ENCODE assay signal across 8 cellular contexts in the genomic region with DNA sequence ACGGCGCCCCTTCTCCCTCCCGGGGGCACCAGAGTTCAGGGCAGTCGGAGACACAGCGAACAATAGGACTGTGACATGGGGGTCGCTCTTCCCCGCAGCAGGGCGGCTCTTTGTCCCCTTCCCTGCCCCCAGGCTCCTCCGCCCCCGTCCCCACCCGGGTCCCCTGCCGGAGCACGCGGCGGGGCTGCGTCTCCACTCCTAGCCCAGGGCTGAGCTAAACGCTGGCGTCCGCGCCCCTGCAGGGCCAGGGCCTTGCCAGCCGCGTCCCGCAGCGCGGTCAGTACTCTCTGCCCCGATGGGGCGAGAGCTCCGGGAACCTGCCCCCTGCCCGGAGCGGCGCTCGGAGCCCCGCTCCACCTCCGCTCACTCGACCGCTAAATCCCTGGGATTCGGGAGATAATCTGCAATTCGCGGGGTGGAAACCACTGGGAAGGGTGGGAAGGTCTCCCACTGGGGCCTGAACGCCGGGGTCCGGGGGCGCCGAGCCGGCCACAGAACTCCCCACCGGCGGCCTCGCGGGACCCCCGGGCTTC. TPM values are rescaled to one million over a fixed set of nuclear protein-coding genes. Genes with fewer than 3 reads are reported as not detected.
A peak's percentile ranks its signal among the peaks of the same experiment; 100 is the strongest.
DNase-seq lines count a peak whose midpoint lies in the region; ATAC-seq and TF ChIP-seq lines count a peak whose summit lies in the region.

No MANE protein-coding gene starts in this region.

- no peak for TF ChIP-seq RAD21 in Ishikawa (IDR thresholded peaks at IDR 0.05; ENCODE audit: low read depth)

- intact Hi-C loops in activated T-helper 2 cell treated with anti-CD3 and anti-CD28 coated beads, Interferon-gamma antibody, Interleukin-2, Interleukin-4, amounts not matched to agents 10 μg/mL and 5 μg/mL and 100 μg/mL, durations not matched to agents 14 hours and 24 hours and 36 hours (cut with micrococcal nuclease) = loop anchor here (1.0 to 5.0 kb wide), 2 partner anchors 77 to 124 kb away; a partner anchor contains a TSS

- H3K9ac ChIP-seq in rectal smooth muscle tissue (ENCODE audit: low read length) = peak overlapping the region; percentile 37

- TF ChIP-seq CTCF in cardiac muscle cell (IDR thresholded peaks at IDR 0.05; ENCODE audit: low read depth, low read length) = no peak

- peak; percentile 17 for DNase-seq in COLO829 (ENCODE audit: low spot score)
- DNase-seq in activated T-helper 2 cell treated with anti-CD3 and anti-CD28 coated beads, Interferon-gamma antibody, Interleukin-2, Interleukin-4, amounts not matched to agents 10 μg/mL and 5 μg/mL and 100 μg/mL, durations not matched to agents 14 hours and 24 hours and 36 hours (ENCODE audit: low spot score) = no peak
- peak; percentile 43 to 78 for DNase-seq in cardiac muscle cell (ENCODE audit: low read depth in 1 of 2, low spot score in 1 of 2)

- ATAC-seq in GM21367 (IDR thresholded peaks at IDR 0.05; ENCODE audit: unreplicated experiment) (peak; percentile 8), HG02623 (IDR thresholded peaks at IDR 0.05; ENCODE audit: unreplicated experiment) (no peak), GM18870 (IDR thresholded peaks at IDR 0.05; ENCODE audit: unreplicated experiment) (no peak)

- peak overlapping the region; percentile 87 for H3K27ac Mint-ChIP-seq in activated T-helper 2 cell treated with anti-CD3 and anti-CD28 coated beads, Interferon-gamma antibody, Interleukin-2, Interleukin-4, amounts not matched to agents 10 μg/mL and 5 μg/mL and 100 μg/mL, durations not matched to agents 14 hours and 24 hours and 36 hours

- no peaks in the 10 kb centered on the region for H3K36me3 Mint-ChIP-seq in activated T-helper 2 cell treated with anti-CD3 and anti-CD28 coated beads, Interferon-gamma antibody, Interleukin-2, Interleukin-4, amounts not matched to agents 10 μg/mL and 5 μg/mL and 100 μg/mL, durations not matched to agents 14 hours and 24 hours and 36 hours (ENCODE audit: low read depth)

- H3K36me3 ChIP-seq in cardiac muscle cell (no peaks in the 10 kb centered on the region), rectal smooth muscle tissue (ENCODE audit: control insufficient read depth, insufficient read depth, low read length) (no peaks in the 10 kb centered on the region)

- H3K9me3 ChIP-seq in cardiac muscle cell (ENCODE audit: low read depth) = no peaks in the 10 kb centered on the region

- H3K27me3 ChIP-seq in cardiac muscle cell (no peaks in the 10 kb centered on the region), rectal smooth muscle tissue (ENCODE audit: control insufficient read depth, insufficient read depth, low read length) (no peaks in the 10 kb centered on the region)

- H3K4me3 ChIP-seq in cardiac muscle cell (peak overlapping the region; percentile 52), rectal smooth muscle tissue (ENCODE audit: low read length) (peak overlapping the region; percentile 76)

- peaks cover 6% of the 10 kb centered on the region for H3K27me3 Mint-ChIP-seq in activated T-helper 2 cell treated with anti-CD3 and anti-CD28 coated beads, Interferon-gamma antibody, Interleukin-2, Interleukin-4, amounts not matched to agents 10 μg/mL and 5 μg/mL and 100 μg/mL, durations not matched to agents 14 hours and 24 hours and 36 hours (ENCODE audit: low read depth)

- H3K9me3 Mint-ChIP-seq in activated T-helper 2 cell treated with anti-CD3 and anti-CD28 coated beads, Interferon-gamma antibody, Interleukin-2, Interleukin-4, amounts not matched to agents 10 μg/mL and 5 μg/mL and 100 μg/mL, durations not matched to agents 14 hours and 24 hours and 36 hours = no peaks in the 10 kb centered on the region

- H3K27ac ChIP-seq in cardiac muscle cell (peak overlapping the region; percentile 93), rectal smooth muscle tissue (ENCODE audit: low read depth, low read length) (peak overlapping the region; percentile 74)

- H3K4me1 Mint-ChIP-seq in activated T-helper 2 cell treated with anti-CD3 and anti-CD28 coated beads, Interferon-gamma antibody, Interleukin-2, Interleukin-4, amounts not matched to agents 10 μg/mL and 5 μg/mL and 100 μg/mL, durations not matched to agents 14 hours and 24 hours and 36 hours (ENCODE audit: low read depth) = peaks cover 18% of the 10 kb centered on the region

- peak overlapping the region; percentile 86 for H3K4me3 Mint-ChIP-seq in activated T-helper 2 cell treated with anti-CD3 and anti-CD28 coated beads, Interferon-gamma antibody, Interleukin-2, Interleukin-4, amounts not matched to agents 10 μg/mL and 5 μg/mL and 100 μg/mL, durations not matched to agents 14 hours and 24 hours and 36 hours (ENCODE audit: low read depth)

- peaks cover 30% of the 10 kb centered on the region for H3K4me1 ChIP-seq in cardiac muscle cell (ENCODE audit: low read depth)
- peaks cover 11% of the 10 kb centered on the region for H3K4me1 ChIP-seq in rectal smooth muscle tissue (ENCODE audit: control insufficient read depth, insufficient read depth, low read length)

- TF ChIP-seq EP300 in Ishikawa (IDR thresholded peaks at IDR 0.05; ENCODE audit: borderline replicate concordance) = no peak

TF ChIP-seq in Ishikawa, 13 proteins besides CTCF, POLR2A, EP300 and RAD21:
- TF ChIP-seq FOXM1 (IDR thresholded peaks at IDR 0.05; ENCODE audit: borderline replicate concordance, low read depth) = no peak
- TF ChIP-seq ZBTB7A (IDR thresholded peaks at IDR 0.05; ENCODE audit: low read depth) = peak; percentile 86
- TF ChIP-seq TEAD4 (IDR thresholded peaks at IDR 0.05) = no peak
- no peak for TF ChIP-seq CREB1 (IDR thresholded peaks at IDR 0.05; ENCODE audit: low read depth)
- no peak for TF ChIP-seq CEBPB (IDR thresholded peaks at IDR 0.05)
- 0 out of 2 replicates have a peak, but pooled peaks have one; percentile 11 for TF ChIP-seq TAF1 (IDR thresholded peaks at IDR 0.05; ENCODE audit: low read depth)
- TF ChIP-seq EGR1 (IDR thresholded peaks at IDR 0.05) = no peak
- TF ChIP-seq, protein P1, sequence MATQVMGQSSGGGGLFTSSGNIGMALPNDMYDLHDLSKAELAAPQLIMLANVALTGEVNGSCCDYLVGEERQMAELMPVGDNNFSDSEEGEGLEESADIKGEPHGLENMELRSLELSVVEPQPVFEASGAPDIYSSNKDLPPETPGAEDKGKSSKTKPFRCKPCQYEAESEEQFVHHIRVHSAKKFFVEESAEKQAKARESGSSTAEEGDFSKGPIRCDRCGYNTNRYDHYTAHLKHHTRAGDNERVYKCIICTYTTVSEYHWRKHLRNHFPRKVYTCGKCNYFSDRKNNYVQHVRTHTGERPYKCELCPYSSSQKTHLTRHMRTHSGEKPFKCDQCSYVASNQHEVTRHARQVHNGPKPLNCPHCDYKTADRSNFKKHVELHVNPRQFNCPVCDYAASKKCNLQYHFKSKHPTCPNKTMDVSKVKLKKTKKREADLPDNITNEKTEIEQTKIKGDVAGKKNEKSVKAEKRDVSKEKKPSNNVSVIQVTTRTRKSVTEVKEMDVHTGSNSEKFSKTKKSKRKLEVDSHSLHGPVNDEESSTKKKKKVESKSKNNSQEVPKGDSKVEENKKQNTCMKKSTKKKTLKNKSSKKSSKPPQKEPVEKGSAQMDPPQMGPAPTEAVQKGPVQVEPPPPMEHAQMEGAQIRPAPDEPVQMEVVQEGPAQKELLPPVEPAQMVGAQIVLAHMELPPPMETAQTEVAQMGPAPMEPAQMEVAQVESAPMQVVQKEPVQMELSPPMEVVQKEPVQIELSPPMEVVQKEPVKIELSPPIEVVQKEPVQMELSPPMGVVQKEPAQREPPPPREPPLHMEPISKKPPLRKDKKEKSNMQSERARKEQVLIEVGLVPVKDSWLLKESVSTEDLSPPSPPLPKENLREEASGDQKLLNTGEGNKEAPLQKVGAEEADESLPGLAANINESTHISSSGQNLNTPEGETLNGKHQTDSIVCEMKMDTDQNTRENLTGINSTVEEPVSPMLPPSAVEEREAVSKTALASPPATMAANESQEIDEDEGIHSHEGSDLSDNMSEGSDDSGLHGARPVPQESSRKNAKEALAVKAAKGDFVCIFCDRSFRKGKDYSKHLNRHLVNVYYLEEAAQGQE (IDR thresholded peaks at IDR 0.05; ENCODE audit: low read depth) = no peak
- TF ChIP-seq YY1 (IDR thresholded peaks at IDR 0.05; ENCODE audit: low read depth) = no peak
TF ChIP-seq in Ishikawa: peak in this region for 2.

RNA-seq across cellular contexts. Expression of a gene that starts 0.8 kb away (rescaled TPM):
- 7.1 and 7.3 TPM in 2 replicates for total RNA-seq in activated T-helper 2 cell treated with anti-CD3 and anti-CD28 coated beads, Interferon-gamma antibody, Interleukin-2, Interleukin-4, amounts not matched to agents 10 μg/mL and 5 μg/mL and 100 μg/mL, durations not matched to agents 14 hours and 24 hours and 36 hours
- total RNA-seq in cardiac muscle cell = 45.7 and 46.5 TPM in 2 replicates
- polyA plus RNA-seq in cardiac muscle cell = 38.2 and 39.6 TPM in 2 replicates

RNA-seq across cellular contexts. Expression of a gene that starts 40.1 kb away (rescaled TPM):
- total RNA-seq in activated T-helper 2 cell treated with anti-CD3 and anti-CD28 coated beads, Interferon-gamma antibody, Interleukin-2, Interleukin-4, amounts not matched to agents 10 μg/mL and 5 μg/mL and 100 μg/mL, durations not matched to agents 14 hours and 24 hours and 36 hours = not detected in 2 replicates
- total RNA-seq in cardiac muscle cell = 0.14 and 0.83 TPM in 2 replicates
- 1.1 and 1.2 TPM in 2 replicates for polyA plus RNA-seq in cardiac muscle cell
